ENCODE assay signal across 1 cellular context in the genomic region with DNA sequence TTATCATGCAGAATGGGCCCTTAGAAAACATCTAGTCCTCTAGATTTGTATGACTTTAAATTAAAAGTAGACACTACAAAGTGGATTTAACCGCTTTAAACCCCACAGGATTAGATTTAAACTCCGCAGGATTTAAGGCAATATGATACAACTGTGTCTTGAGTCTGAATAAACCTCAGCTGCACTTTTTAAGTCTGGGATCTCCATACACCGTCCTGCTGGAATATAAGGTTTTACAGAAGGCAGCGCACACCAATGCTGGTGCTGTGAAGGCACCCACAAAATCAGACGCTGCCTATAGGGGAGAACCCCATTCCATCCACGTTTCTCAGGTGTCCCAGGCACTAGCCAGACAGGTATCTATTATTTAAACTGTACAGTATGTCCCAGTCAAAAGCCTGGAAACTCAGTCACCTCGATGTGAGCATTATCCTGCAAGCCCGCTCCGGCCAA.
TF ChIP-seq lines count a peak whose summit lies in the region.

No MANE protein-coding gene starts in this region.

TF ChIP-seq in HEK293, 187 proteins besides CTCF, POLR2A, EP300 and RAD21 (continued from another document):
- TF ChIP-seq, protein P1, sequence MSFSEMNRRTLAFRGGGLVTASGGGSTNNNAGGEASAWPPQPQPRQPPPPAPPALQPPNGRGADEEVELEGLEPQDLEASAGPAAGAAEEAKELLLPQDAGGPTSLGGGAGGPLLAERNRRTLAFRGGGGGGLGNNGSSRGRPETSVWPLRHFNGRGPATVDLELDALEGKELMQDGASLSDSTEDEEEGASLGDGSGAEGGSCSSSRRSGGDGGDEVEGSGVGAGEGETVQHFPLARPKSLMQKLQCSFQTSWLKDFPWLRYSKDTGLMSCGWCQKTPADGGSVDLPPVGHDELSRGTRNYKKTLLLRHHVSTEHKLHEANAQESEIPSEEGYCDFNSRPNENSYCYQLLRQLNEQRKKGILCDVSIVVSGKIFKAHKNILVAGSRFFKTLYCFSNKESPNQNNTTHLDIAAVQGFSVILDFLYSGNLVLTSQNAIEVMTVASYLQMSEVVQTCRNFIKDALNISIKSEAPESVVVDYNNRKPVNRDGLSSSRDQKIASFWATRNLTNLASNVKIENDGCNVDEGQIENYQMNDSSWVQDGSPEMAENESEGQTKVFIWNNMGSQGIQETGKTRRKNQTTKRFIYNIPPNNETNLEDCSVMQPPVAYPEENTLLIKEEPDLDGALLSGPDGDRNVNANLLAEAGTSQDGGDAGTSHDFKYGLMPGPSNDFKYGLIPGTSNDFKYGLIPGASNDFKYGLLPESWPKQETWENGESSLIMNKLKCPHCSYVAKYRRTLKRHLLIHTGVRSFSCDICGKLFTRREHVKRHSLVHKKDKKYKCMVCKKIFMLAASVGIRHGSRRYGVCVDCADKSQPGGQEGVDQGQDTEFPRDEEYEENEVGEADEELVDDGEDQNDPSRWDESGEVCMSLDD (tag by site-specific recombination; IDR thresholded peaks at IDR 0.05) = no peak
